ENCODE assay signal across 18 cellular contexts in genomic region chr11:75722669-75723042, GRCh38. TPM values are rescaled to one million over a fixed set of nuclear protein-coding genes. Genes with fewer than 3 reads are reported as not detected.
"Had no signal": no experiment of that assay in that cellular context is flagged by ENCODE, and none has a peak within 500 bp of the region (broad histone marks: within the 10 kb centered on the region; RNA-seq: fewer than 3 reads in every experiment).

No MANE protein-coding gene starts in this region.

- H3K36me3 ChIP-seq: breast epithelium, esophagus muscularis mucosa, gastroesophageal sphincter, heart right ventricle, right atrium auricular region had no signal

- H3K27ac Mint-ChIP-seq: activated CD4-positive, alpha-beta T cell treated with anti-CD3 and anti-CD28 coated beads, Interleukin-2, amount 10 ng/mL, durations not matched to agents 7 days and 5 days; activated CD8-positive, alpha-beta T cell treated with anti-CD3 and anti-CD28 coated beads, Interleukin-2, amount 10 ng/mL, durations not matched to agents 7 days and 5 days; nephron progenitor cell; progenitor cell of endocrine pancreas; stimulated activated naive CD8-positive, alpha-beta T cell treated with anti-CD3 and anti-CD28 coated beads, Interleukin-15, amount 100 ng/mL, for 72 hours; T-helper 1 cell treated with Interleukin-12 subunit alpha and Interleukin-12 subunit beta and Interleukin-4 antibody, amounts not matched to agents 30 μg/mL and 1 μg/mL, for 36 hours; type B pancreatic cell had no signal

- H3K27me3 ChIP-seq: breast epithelium, esophagus muscularis mucosa, gastroesophageal sphincter, heart right ventricle, right atrium auricular region had no signal

- H3K27me3 Mint-ChIP-seq: activated CD4-positive, alpha-beta T cell treated with anti-CD3 and anti-CD28 coated beads, Interleukin-2, amount 10 ng/mL, durations not matched to agents 7 days and 5 days; stimulated activated naive CD8-positive, alpha-beta T cell treated with anti-CD3 and anti-CD28 coated beads, Interleukin-15, amount 100 ng/mL, for 72 hours; type B pancreatic cell had no signal

- DNase-seq: effector CD8-positive, alpha-beta T cell; occipital lobe had no signal

- H3K4me1 Mint-ChIP-seq: immature natural killer cell; stimulated activated naive CD8-positive, alpha-beta T cell treated with anti-CD3 and anti-CD28 coated beads, Interleukin-15, amount 100 ng/mL, for 72 hours had no signal

- H3K9me3 ChIP-seq: breast epithelium, esophagus muscularis mucosa, gastroesophageal sphincter, heart right ventricle, right atrium auricular region had no signal

- H3K27ac ChIP-seq: esophagus muscularis mucosa, gastroesophageal sphincter, right atrium auricular region had no signal

- H3K9me3 Mint-ChIP-seq: activated CD4-positive, alpha-beta T cell treated with anti-CD3 and anti-CD28 coated beads, Interleukin-2, amount 10 ng/mL, durations not matched to agents 7 days and 5 days; activated T-cell treated with anti-CD3 and anti-CD28 coated beads, Interleukin-2, amount 50 U/mL, for 4 hours; immature natural killer cell; nephron progenitor cell; stimulated activated naive CD8-positive, alpha-beta T cell treated with anti-CD3 and anti-CD28 coated beads, Interleukin-15, amount 100 ng/mL, for 72 hours; T-helper 1 cell treated with Interleukin-12 subunit alpha and Interleukin-12 subunit beta and Interleukin-4 antibody, amounts not matched to agents 30 μg/mL and 1 μg/mL, for 36 hours; type B pancreatic cell had no signal

- H3K36me3 Mint-ChIP-seq: immature natural killer cell, type B pancreatic cell had no signal

- H3K4me3 ChIP-seq: breast epithelium, esophagus muscularis mucosa, gastroesophageal sphincter, heart right ventricle, right atrium auricular region had no signal

- H3K4me1 ChIP-seq: gastroesophageal sphincter, right atrium auricular region had no signal

- H3K4me3 Mint-ChIP-seq: activated CD4-positive, alpha-beta T cell treated with anti-CD3 and anti-CD28 coated beads, Interleukin-2, amount 10 ng/mL, durations not matched to agents 7 days and 5 days; activated CD8-positive, alpha-beta T cell treated with anti-CD3 and anti-CD28 coated beads, Interleukin-2, amount 10 ng/mL, durations not matched to agents 7 days and 5 days; activated T-cell treated with anti-CD3 and anti-CD28 coated beads, Interleukin-2, amount 50 U/mL, for 4 hours; immature natural killer cell; nephron progenitor cell; stimulated activated naive CD8-positive, alpha-beta T cell treated with anti-CD3 and anti-CD28 coated beads, Interleukin-15, amount 100 ng/mL, for 72 hours; T-helper 1 cell treated with Interleukin-12 subunit alpha and Interleukin-12 subunit beta and Interleukin-4 antibody, amounts not matched to agents 30 μg/mL and 1 μg/mL, for 36 hours; type B pancreatic cell had no signal

RNA-seq across cellular contexts. Expression of gene MOGAT2, which starts 5.0 kb away (rescaled TPM):
- total RNA-seq: activated CD4-positive, alpha-beta T cell treated with anti-CD3 and anti-CD28 coated beads, Interleukin-2, amount 10 ng/mL, durations not matched to agents 7 days and 5 days; activated CD8-positive, alpha-beta T cell treated with anti-CD3 and anti-CD28 coated beads, Interleukin-2, amount 10 ng/mL, durations not matched to agents 7 days and 5 days; astrocyte; esophagus muscularis mucosa; myocyte; occipital lobe; progenitor cell of endocrine pancreas; right atrium auricular region had no signal
- polyA plus RNA-seq: heart right ventricle, immature natural killer cell had no signal

RNA-seq across cellular contexts. Expression of gene MAP6, which starts 53.8 kb away (rescaled TPM):
- total RNA-seq: activated CD8-positive, alpha-beta T cell treated with anti-CD3 and anti-CD28 coated beads, Interleukin-2, amount 10 ng/mL, durations not matched to agents 7 days and 5 days; activated T-cell treated with anti-CD3 and anti-CD28 coated beads, Interleukin-2, amount 50 U/mL, for 4 hours had no signal
- polyA plus RNA-seq: immature natural killer cell had no signal
